ENCODE assay signal across 1 cellular context in the genomic region with DNA sequence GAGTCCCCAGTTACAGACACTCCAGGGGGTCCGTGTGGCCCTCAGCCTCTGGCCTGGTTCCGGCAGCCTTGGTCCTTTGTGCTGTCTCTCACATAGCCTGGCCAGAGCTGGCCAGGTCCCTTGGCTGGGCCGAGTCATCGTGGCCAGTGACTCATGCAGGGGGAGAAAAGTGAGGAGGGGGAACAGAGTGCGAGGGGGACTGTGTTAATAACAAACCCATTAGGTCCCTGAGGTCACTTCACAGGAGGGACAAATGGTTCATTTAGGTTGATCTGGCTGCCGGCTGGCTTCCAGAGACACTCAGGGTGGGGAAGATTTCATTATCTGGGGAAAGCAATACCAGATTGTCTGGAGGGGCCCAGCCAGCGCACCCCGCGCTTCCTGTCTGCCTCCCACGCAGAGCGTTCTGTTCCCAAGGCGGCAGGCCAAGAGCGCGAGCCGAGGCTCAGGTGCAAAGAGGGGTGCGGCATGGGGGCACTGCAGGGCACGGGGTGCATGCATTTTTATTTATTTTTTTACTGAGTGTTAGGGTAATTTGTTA.
TF ChIP-seq lines count a peak whose summit lies in the region.

No MANE protein-coding gene starts in this region.

TF ChIP-seq in GM23338, 12 proteins besides CTCF, POLR2A, EP300 and RAD21 (continued from another document):
- TF ChIP-seq, protein P1, sequence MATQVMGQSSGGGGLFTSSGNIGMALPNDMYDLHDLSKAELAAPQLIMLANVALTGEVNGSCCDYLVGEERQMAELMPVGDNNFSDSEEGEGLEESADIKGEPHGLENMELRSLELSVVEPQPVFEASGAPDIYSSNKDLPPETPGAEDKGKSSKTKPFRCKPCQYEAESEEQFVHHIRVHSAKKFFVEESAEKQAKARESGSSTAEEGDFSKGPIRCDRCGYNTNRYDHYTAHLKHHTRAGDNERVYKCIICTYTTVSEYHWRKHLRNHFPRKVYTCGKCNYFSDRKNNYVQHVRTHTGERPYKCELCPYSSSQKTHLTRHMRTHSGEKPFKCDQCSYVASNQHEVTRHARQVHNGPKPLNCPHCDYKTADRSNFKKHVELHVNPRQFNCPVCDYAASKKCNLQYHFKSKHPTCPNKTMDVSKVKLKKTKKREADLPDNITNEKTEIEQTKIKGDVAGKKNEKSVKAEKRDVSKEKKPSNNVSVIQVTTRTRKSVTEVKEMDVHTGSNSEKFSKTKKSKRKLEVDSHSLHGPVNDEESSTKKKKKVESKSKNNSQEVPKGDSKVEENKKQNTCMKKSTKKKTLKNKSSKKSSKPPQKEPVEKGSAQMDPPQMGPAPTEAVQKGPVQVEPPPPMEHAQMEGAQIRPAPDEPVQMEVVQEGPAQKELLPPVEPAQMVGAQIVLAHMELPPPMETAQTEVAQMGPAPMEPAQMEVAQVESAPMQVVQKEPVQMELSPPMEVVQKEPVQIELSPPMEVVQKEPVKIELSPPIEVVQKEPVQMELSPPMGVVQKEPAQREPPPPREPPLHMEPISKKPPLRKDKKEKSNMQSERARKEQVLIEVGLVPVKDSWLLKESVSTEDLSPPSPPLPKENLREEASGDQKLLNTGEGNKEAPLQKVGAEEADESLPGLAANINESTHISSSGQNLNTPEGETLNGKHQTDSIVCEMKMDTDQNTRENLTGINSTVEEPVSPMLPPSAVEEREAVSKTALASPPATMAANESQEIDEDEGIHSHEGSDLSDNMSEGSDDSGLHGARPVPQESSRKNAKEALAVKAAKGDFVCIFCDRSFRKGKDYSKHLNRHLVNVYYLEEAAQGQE (IDR thresholded peaks at IDR 0.05; ENCODE audit: unreplicated experiment), result no peak
- TF ChIP-seq NANOG (IDR thresholded peaks at IDR 0.05; ENCODE audit: borderline replicate concordance) (no peak), CREB1 (CRISPR knock-in tag; IDR thresholded peaks at IDR 0.05; ENCODE audit: low read depth) (no peak)
